Comparison of ENCODE assay signal across 1 cellular context in the genomic region with DNA sequence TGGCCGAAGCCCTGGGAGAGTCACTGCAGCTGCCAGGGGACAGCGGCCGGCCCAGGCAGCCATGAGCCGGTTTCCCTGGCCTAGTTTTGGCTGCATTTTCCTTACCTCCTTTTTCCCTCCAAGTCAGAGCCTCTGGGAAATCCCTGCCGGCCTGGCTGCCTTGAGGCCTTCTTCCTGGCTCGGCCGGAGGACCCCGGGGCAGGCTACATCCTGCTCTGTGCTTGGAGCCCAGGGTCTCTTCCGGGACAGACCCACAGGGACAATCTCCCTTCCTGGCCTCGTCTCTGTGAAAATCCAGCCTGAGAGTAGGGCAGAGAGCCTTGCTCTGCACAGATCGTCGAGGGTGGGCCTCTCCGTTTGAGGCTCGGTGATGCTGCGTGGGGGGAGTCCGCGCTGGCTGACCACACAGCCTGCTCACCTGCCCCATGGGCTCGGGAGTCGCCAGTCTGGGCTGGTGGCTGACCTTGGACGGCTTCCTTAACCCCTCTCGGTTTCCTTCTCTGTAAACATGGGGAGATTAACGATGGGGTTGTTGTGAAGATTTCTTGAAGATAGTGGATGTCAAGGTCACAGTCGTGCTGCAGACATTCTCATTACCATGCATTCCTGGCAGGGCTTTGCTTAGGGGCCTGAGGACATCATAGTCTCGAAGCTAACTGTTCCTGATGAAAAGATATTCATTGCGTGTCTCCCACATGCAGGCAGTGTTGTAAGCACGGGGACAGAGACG.
TF ChIP-seq lines count a peak whose summit lies in the region.

No MANE protein-coding gene starts in this region.

TF ChIP-seq in WTC11, 78 proteins besides CTCF, POLR2A, EP300 and RAD21 (continued from another document):
- TF ChIP-seq, protein P1, sequence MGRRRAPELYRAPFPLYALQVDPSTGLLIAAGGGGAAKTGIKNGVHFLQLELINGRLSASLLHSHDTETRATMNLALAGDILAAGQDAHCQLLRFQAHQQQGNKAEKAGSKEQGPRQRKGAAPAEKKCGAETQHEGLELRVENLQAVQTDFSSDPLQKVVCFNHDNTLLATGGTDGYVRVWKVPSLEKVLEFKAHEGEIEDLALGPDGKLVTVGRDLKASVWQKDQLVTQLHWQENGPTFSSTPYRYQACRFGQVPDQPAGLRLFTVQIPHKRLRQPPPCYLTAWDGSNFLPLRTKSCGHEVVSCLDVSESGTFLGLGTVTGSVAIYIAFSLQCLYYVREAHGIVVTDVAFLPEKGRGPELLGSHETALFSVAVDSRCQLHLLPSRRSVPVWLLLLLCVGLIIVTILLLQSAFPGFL (CRISPR knock-in tag; IDR thresholded peaks at IDR 0.05; ENCODE audit: borderline replicate concordance) = no peak
- TF ChIP-seq IRF2 (CRISPR knock-in tag; IDR thresholded peaks at IDR 0.05; ENCODE audit: borderline replicate concordance, low read depth) (no peak), HMGA2 (CRISPR knock-in tag; IDR thresholded peaks at IDR 0.05) (no peak), GRHL2 (CRISPR knock-in tag; IDR thresholded peaks at IDR 0.05; ENCODE audit: insufficient replicate concordance, severe bottlenecking) (no peak)
